Comparison of ENCODE assay signal across 22 cellular contexts in genomic region chr9:4857163-4857562, GRCh38.
A peak's percentile ranks its signal among the peaks of the same experiment; 100 is the strongest.
DNase-seq lines count a peak whose midpoint lies in the region; ATAC-seq and TF ChIP-seq lines count a peak whose summit lies in the region.
"Had no signal": no experiment of that assay in that cellular context is flagged by ENCODE, and none has a peak within 500 bp of the region (broad histone marks: within the 10 kb centered on the region; RNA-seq: fewer than 3 reads in every experiment).

No MANE protein-coding gene starts in this region.

- H3K36me3 ChIP-seq in KMS-11 (ENCODE audit: insufficient read depth): no peaks in the 10 kb centered on the region
- peaks cover 4% of the 10 kb centered on the region for H3K36me3 ChIP-seq in smooth muscle cell (ENCODE audit: low read depth)
- H3K36me3 ChIP-seq in MM.1S (replicated peaks; ENCODE audit: insufficient read depth, low read length): no peaks in the 10 kb centered on the region
- peaks cover 54% of the 10 kb centered on the region for H3K36me3 ChIP-seq in BE2C
- H3K36me3 ChIP-seq: SJSA1 had no signal

- peak overlapping the region; percentile 0; the same call in 1 of the 2 replicates for H3K4me2 ChIP-seq in KMS-11
- H3K4me2 ChIP-seq in smooth muscle cell: peak overlapping the region; percentile 57
- H3K4me2 ChIP-seq in MM.1S (ENCODE audit: low read depth, low read length): no peak overlapping the region

- H3K9me3 ChIP-seq in smooth muscle cell (replicated peaks; ENCODE audit: low read depth) (no peaks in the 10 kb centered on the region), MM.1S (replicated peaks; ENCODE audit: insufficient read depth, low read length) (no peaks in the 10 kb centered on the region), BE2C (no peaks in the 10 kb centered on the region)
- H3K9me3 ChIP-seq: gastroesophageal sphincter, SJSA1 had no signal

- 64% methylated on average over 3 of the region's 3 CpGs for WGBS in smooth muscle cell (ENCODE audit: low lambda C conversion rate)

- H3K4me3 Mint-ChIP-seq in activated CD8-positive, alpha-beta T cell treated with anti-CD3 and anti-CD28 coated beads for 36 hours: no peak overlapping the region
- H3K4me3 Mint-ChIP-seq in activated CD8-positive, alpha-beta T cell treated with anti-CD3 and anti-CD28 coated beads, Interleukin-2, amount 10 ng/mL, durations not matched to agents 7 days and 5 days: no peak overlapping the region
- no peak overlapping the region for H3K4me3 Mint-ChIP-seq in activated naive CD8-positive, alpha-beta T cell treated with anti-CD3 and anti-CD28 coated beads for 36 hours
- H3K4me3 Mint-ChIP-seq: mesothelial cell of epicardium, nephron progenitor cell had no signal

- H2AFZ ChIP-seq in KMS-11 (ENCODE audit: low read depth) (no peak overlapping the region), smooth muscle cell (ENCODE audit: low read depth) (no peak overlapping the region), MM.1S (ENCODE audit: low read length) (no peak overlapping the region)

- no peaks in the 10 kb centered on the region for H4K20me1 ChIP-seq in KMS-11 (ENCODE audit: insufficient read depth)
- no peaks in the 10 kb centered on the region for H4K20me1 ChIP-seq in smooth muscle cell (ENCODE audit: low read depth)
- H4K20me1 ChIP-seq in MM.1S (ENCODE audit: insufficient read depth, low read length): no peaks in the 10 kb centered on the region

- H3K27me3 ChIP-seq in KMS-11 (ENCODE audit: insufficient read depth, low read depth): no peaks in the 10 kb centered on the region
- no peaks in the 10 kb centered on the region for H3K27me3 ChIP-seq in smooth muscle cell (ENCODE audit: low read depth)
- H3K27me3 ChIP-seq in MM.1S (replicated peaks; ENCODE audit: insufficient read depth, low read length): no peaks in the 10 kb centered on the region
- no peaks in the 10 kb centered on the region for H3K27me3 ChIP-seq in BE2C
- H3K27me3 ChIP-seq: gastroesophageal sphincter, SJSA1 had no signal

- peaks cover 67% of the 10 kb centered on the region for H3K36me3 Mint-ChIP-seq in activated CD8-positive, alpha-beta T cell treated with anti-CD3 and anti-CD28 coated beads for 36 hours (ENCODE audit: low read depth)
- peaks cover 46% of the 10 kb centered on the region for H3K36me3 Mint-ChIP-seq in activated CD8-positive, alpha-beta T cell treated with anti-CD3 and anti-CD28 coated beads, Interleukin-2, amount 10 ng/mL, durations not matched to agents 7 days and 5 days (ENCODE audit: low read depth)
- peaks cover 61% of the 10 kb centered on the region for H3K36me3 Mint-ChIP-seq in activated naive CD8-positive, alpha-beta T cell treated with anti-CD3 and anti-CD28 coated beads for 36 hours

- no peaks in the 10 kb centered on the region for H3K79me2 ChIP-seq in KMS-11 (ENCODE audit: insufficient read depth, low read depth)
- H3K79me2 ChIP-seq in smooth muscle cell (ENCODE audit: low read depth): no peaks in the 10 kb centered on the region
- H3K79me2 ChIP-seq in MM.1S (ENCODE audit: low read length): no peaks in the 10 kb centered on the region; the same call in 1 of the 2 replicates

- CTCF ChIA-PET in activated CD8-positive, alpha-beta T cell treated with anti-CD3 and anti-CD28 coated beads for 36 hours (lab: Charles Lee): interaction anchor here (0.6 to 1.7 kb wide), 2 partner anchors 9 to 70 kb away, joined by 3 to 9 read pairs; no protein-coding TSS in a partner anchor
- CTCF ChIA-PET in activated CD8-positive, alpha-beta T cell treated with anti-CD3 and anti-CD28 coated beads, Interleukin-2, amount 10 ng/mL, durations not matched to agents 7 days and 5 days (lab: Charles Lee): no interaction called here

- H3F3A ChIP-seq in smooth muscle cell (ENCODE audit: low read depth) (peaks cover 12% of the 10 kb centered on the region), MM.1S (ENCODE audit: insufficient read depth, low read length) (no peaks in the 10 kb centered on the region)

- ATAC-seq in activated CD8-positive, alpha-beta T cell treated with anti-CD3 and anti-CD28 coated beads for 36 hours: no peak
- ATAC-seq in activated CD8-positive, alpha-beta T cell treated with anti-CD3 and anti-CD28 coated beads, Interleukin-2, amount 10 ng/mL, durations not matched to agents 7 days and 5 days: no peak
- ATAC-seq in GM21619 (IDR thresholded peaks at IDR 0.05; ENCODE audit: unreplicated experiment): no peak
- ATAC-seq: gastroesophageal sphincter, HCT116, PC-3 had no signal

- H3K27ac ChIP-seq in KMS-11: no peak overlapping the region
- no peak overlapping the region for H3K27ac ChIP-seq in smooth muscle cell (ENCODE audit: low read depth)
- no peak overlapping the region for H3K27ac ChIP-seq in MM.1S (ENCODE audit: low read length)
- H3K27ac ChIP-seq: gastroesophageal sphincter, SJSA1 had no signal

- H3K4me3 ChIP-seq in KMS-11 (IDR thresholded peaks at IDR 0.05; ENCODE audit: insufficient read depth, low read depth, low read length): no peak overlapping the region
- no peak overlapping the region for H3K4me3 ChIP-seq in smooth muscle cell
- no peak overlapping the region for H3K4me3 ChIP-seq in MM.1S (ENCODE audit: low read length)
- H3K4me3 ChIP-seq in BE2C (ENCODE audit: low read depth, low read length): no peak overlapping the region
- H3K4me3 ChIP-seq: gastroesophageal sphincter, SJSA1 had no signal

- DNase-seq in activated CD8-positive, alpha-beta T cell treated with anti-CD3 and anti-CD28 coated beads for 36 hours: no peak
- no peak for DNase-seq in activated CD8-positive, alpha-beta T cell treated with anti-CD3 and anti-CD28 coated beads, Interleukin-2, amount 10 ng/mL, durations not matched to agents 7 days and 5 days
- no peak for DNase-seq in activated naive CD8-positive, alpha-beta T cell treated with anti-CD3 and anti-CD28 coated beads for 36 hours
- DNase-seq in smooth muscle cell (lab: John Stamatoyannopoulos, UW; ENCODE audit: unreplicated experiment) (no peak), MM.1S (no peak), BE2C (no peak)
- DNase-seq: ACHN; activated CD4-positive, CD25-positive, alpha-beta regulatory T cell treated with anti-CD3 and anti-CD28 coated beads, Interleukin-2, amount 50 U/mL, for 72 hours; caudate nucleus; erythroblast; GF-D8; NCI-H774; nephron progenitor cell; PC-3; posterior cingulate gyrus; T1000 had no signal

- POLR2A ChIA-PET in activated CD8-positive, alpha-beta T cell treated with anti-CD3 and anti-CD28 coated beads for 36 hours (lab: Charles Lee): interaction anchor here (1.4 kb wide), 1 partner anchor 12 kb away, joined by 3 read pairs; no protein-coding TSS in a partner anchor
- POLR2A ChIA-PET in activated CD8-positive, alpha-beta T cell treated with anti-CD3 and anti-CD28 coated beads, Interleukin-2, amount 10 ng/mL, durations not matched to agents 7 days and 5 days (lab: Charles Lee): no interaction called here

- intact Hi-C loops in activated CD8-positive, alpha-beta T cell treated with anti-CD3 and anti-CD28 coated beads for 36 hours (cut with micrococcal nuclease): no loop called here

- H3K27me3 Mint-ChIP-seq in activated CD8-positive, alpha-beta T cell treated with anti-CD3 and anti-CD28 coated beads for 36 hours: no peaks in the 10 kb centered on the region
- H3K27me3 Mint-ChIP-seq in activated CD8-positive, alpha-beta T cell treated with anti-CD3 and anti-CD28 coated beads, Interleukin-2, amount 10 ng/mL, durations not matched to agents 7 days and 5 days (ENCODE audit: low read depth): no peaks in the 10 kb centered on the region
- H3K27me3 Mint-ChIP-seq in activated naive CD8-positive, alpha-beta T cell treated with anti-CD3 and anti-CD28 coated beads for 36 hours: no peaks in the 10 kb centered on the region

- no peak overlapping the region for H3K9ac ChIP-seq in KMS-11
- H3K9ac ChIP-seq in smooth muscle cell (ENCODE audit: low read depth): no peak overlapping the region
- no peak overlapping the region for H3K9ac ChIP-seq in MM.1S (ENCODE audit: low read length)

- no peaks in the 10 kb centered on the region for H3K9me2 ChIP-seq in MM.1S (replicated peaks; ENCODE audit: insufficient read depth, low read length)

- peaks cover 23% of the 10 kb centered on the region for H3K4me1 Mint-ChIP-seq in activated CD8-positive, alpha-beta T cell treated with anti-CD3 and anti-CD28 coated beads for 36 hours (ENCODE audit: low read depth)
- H3K4me1 Mint-ChIP-seq in activated CD8-positive, alpha-beta T cell treated with anti-CD3 and anti-CD28 coated beads, Interleukin-2, amount 10 ng/mL, durations not matched to agents 7 days and 5 days (ENCODE audit: low read depth): peaks cover 10% of the 10 kb centered on the region
- H3K4me1 Mint-ChIP-seq in activated naive CD8-positive, alpha-beta T cell treated with anti-CD3 and anti-CD28 coated beads for 36 hours: peaks cover 12% of the 10 kb centered on the region
- H3K4me1 Mint-ChIP-seq: mesothelial cell of epicardium had no signal

- H3K9me3 Mint-ChIP-seq in activated CD8-positive, alpha-beta T cell treated with anti-CD3 and anti-CD28 coated beads for 36 hours: no peaks in the 10 kb centered on the region
- no peaks in the 10 kb centered on the region for H3K9me3 Mint-ChIP-seq in activated CD8-positive, alpha-beta T cell treated with anti-CD3 and anti-CD28 coated beads, Interleukin-2, amount 10 ng/mL, durations not matched to agents 7 days and 5 days (ENCODE audit: insufficient read depth)
- no peaks in the 10 kb centered on the region for H3K9me3 Mint-ChIP-seq in activated naive CD8-positive, alpha-beta T cell treated with anti-CD3 and anti-CD28 coated beads for 36 hours
- H3K9me3 Mint-ChIP-seq: nephron progenitor cell had no signal

- H3K4me1 ChIP-seq in KMS-11 (ENCODE audit: low read depth, poor library complexity, severe bottlenecking) (no peaks in the 10 kb centered on the region), smooth muscle cell (ENCODE audit: low read depth) (peaks cover 20% of the 10 kb centered on the region), MM.1S (ENCODE audit: low read length) (no peaks in the 10 kb centered on the region), BE2C (no peaks in the 10 kb centered on the region; the same call in 1 of the 2 replicates)
- H3K4me1 ChIP-seq: gastroesophageal sphincter, SJSA1 had no signal

- H3K27ac Mint-ChIP-seq in activated CD8-positive, alpha-beta T cell treated with anti-CD3 and anti-CD28 coated beads for 36 hours: peak overlapping the region; percentile 9
- no peak overlapping the region for H3K27ac Mint-ChIP-seq in activated CD8-positive, alpha-beta T cell treated with anti-CD3 and anti-CD28 coated beads, Interleukin-2, amount 10 ng/mL, durations not matched to agents 7 days and 5 days
- H3K27ac Mint-ChIP-seq in activated naive CD8-positive, alpha-beta T cell treated with anti-CD3 and anti-CD28 coated beads for 36 hours: peak overlapping the region; percentile 44
- H3K27ac Mint-ChIP-seq: mesothelial cell of epicardium had no signal

- TF ChIP-seq CTCF in activated CD8-positive, alpha-beta T cell treated with anti-CD3 and anti-CD28 coated beads for 36 hours (IDR thresholded peaks at IDR 0.05): no peak
- TF ChIP-seq CTCF in KMS-11 (conservative IDR thresholded peaks at IDR 0.05; ENCODE audit: low read depth, low read length) (no peak), smooth muscle cell (IDR thresholded peaks at IDR 0.05; ENCODE audit: borderline replicate concordance, insufficient read depth, poor library complexity, severe bottlenecking) (no peak), MM.1S (IDR thresholded peaks at IDR 0.05; ENCODE audit: low read length) (no peak), BE2C (IDR thresholded peaks at IDR 0.05; ENCODE audit: low read depth, low read length) (no peak)
